In the genomic region with DNA sequence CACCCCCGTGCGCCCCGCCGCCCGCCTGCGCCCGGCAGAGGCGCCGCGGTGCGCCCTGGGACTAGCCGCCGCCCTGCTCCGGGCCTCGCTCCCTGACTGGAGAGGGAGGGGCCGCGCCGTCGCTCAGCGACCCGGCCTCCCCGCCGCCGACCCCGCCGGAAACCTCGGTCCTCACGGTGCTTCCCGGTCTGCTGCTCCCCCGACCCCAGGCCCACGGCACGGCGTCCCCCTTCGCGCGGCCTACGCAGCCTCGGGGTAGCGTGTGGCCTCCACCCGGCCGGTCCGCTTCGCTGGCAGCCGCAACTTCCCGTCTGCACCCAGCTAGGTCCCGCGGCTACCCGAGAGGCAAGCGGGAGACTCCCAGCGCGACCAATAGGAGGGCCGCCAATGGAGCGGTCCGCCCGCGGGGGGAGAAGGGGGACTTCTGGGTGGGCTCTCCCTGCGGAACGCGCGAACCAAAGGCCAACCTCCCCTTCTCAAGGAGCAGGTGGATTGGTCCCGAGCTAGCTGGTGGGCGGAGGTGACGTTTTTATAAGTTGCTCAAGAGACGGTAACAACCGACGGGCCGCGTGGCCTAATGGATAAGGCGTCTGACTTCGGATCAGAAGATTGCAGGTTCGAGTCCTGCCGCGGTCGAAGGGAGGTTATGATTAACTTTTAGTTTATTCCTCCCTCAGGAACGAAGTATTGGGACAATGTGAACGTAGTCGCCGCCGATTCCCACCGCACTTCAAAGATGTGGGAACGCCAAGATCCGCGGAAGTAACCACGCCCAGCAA, we compare ENCODE assay signal across 1 cellular context.
TF ChIP-seq lines count a peak whose summit lies in the region.

A gene (minus strand): TSS at position 315 of the 779 bp plus-strand sequence. CDS start 1,070 bp downstream, outside the sequence.

TF ChIP-seq in HepG2, 621 proteins besides CTCF, POLR2A, EP300 and RAD21 (continued from another document and continues in another):
- TF ChIP-seq, protein P1, sequence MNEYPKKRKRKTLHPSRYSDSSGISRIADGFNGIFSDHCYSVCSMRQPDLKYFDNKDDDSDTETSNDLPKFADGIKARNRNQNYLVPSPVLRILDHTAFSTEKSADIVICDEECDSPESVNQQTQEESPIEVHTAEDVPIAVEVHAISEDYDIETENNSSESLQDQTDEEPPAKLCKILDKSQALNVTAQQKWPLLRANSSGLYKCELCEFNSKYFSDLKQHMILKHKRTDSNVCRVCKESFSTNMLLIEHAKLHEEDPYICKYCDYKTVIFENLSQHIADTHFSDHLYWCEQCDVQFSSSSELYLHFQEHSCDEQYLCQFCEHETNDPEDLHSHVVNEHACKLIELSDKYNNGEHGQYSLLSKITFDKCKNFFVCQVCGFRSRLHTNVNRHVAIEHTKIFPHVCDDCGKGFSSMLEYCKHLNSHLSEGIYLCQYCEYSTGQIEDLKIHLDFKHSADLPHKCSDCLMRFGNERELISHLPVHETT (CRISPR knock-in tag; conservative IDR thresholded peaks at IDR 0.05) = peak; percentile 62; the same call in 1 of the 2 replicates
- peak; percentile 77 for TF ChIP-seq ZEB1 (IDR thresholded peaks at IDR 0.05; ENCODE audit: insufficient replicate concordance, low read depth)
- no peak; the same call in 1 of the 2 replicates for TF ChIP-seq ZBTB8A (CRISPR knock-in tag; IDR thresholded peaks at IDR 0.05; ENCODE audit: borderline replicate concordance, low read depth)
- TF ChIP-seq MIER2 (CRISPR knock-in tag; IDR thresholded peaks at IDR 0.05) = peak; percentile 55; the same call in 1 of the 2 replicates
- no peak for TF ChIP-seq KDM6A (CRISPR knock-in tag; IDR thresholded peaks at IDR 0.05; ENCODE audit: low read depth)
- TF ChIP-seq, protein P2, sequence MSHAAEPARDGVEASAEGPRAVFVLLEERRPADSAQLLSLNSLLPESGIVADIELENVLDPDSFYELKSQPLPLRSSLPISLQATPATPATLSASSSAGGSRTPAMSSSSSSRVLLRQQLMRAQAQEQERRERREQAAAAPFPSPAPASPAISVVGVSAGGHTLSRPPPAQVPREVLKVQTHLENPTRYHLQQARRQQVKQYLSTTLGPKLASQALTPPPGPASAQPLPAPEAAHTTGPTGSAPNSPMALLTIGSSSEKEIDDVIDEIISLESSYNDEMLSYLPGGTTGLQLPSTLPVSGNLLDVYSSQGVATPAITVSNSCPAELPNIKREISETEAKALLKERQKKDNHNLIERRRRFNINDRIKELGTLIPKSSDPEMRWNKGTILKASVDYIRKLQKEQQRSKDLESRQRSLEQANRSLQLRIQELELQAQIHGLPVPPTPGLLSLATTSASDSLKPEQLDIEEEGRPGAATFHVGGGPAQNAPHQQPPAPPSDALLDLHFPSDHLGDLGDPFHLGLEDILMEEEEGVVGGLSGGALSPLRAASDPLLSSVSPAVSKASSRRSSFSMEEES (CRISPR knock-in tag; IDR thresholded peaks at IDR 0.05) = peak; percentile 73; the same call in 1 of the 2 replicates
- TF ChIP-seq DMAP1 (CRISPR knock-in tag; IDR thresholded peaks at IDR 0.05) = peak; percentile 72
- TF ChIP-seq MEIS2 (CRISPR knock-in tag; IDR thresholded peaks at IDR 0.05) = no peak; the same call in 1 of the 2 replicates
- peak; percentile 83; the same call in 1 of the 2 replicates for TF ChIP-seq ZMAT3 (CRISPR knock-in tag; conservative IDR thresholded peaks at IDR 0.05)
- peak; percentile 89 for TF ChIP-seq SAP130 (CRISPR knock-in tag; IDR thresholded peaks at IDR 0.05; ENCODE audit: low read depth)
- TF ChIP-seq ZNF431 (CRISPR knock-in tag; IDR thresholded peaks at IDR 0.05; ENCODE audit: borderline replicate concordance, low read depth) = peak; percentile 26; the same call in 1 of the 2 replicates
- TF ChIP-seq ZNF343 (CRISPR knock-in tag; IDR thresholded peaks at IDR 0.05) = 0 out of 2 replicates have a peak, but pooled peaks have one; percentile 38
- peak; percentile 97 for TF ChIP-seq POLR2G (IDR thresholded peaks at IDR 0.05; ENCODE audit: low read depth, low read length)
- TF ChIP-seq CEBPG (CRISPR knock-in tag; IDR thresholded peaks at IDR 0.05) = peak; percentile 86
- TF ChIP-seq SKI (IDR thresholded peaks at IDR 0.05; ENCODE audit: partially characterized antibody) = peak; percentile 27
- peak; percentile 52; the same call in 1 of the 2 replicates for TF ChIP-seq ZNF773 (CRISPR knock-in tag; IDR thresholded peaks at IDR 0.05; ENCODE audit: borderline replicate concordance)
- no peak for TF ChIP-seq ZSCAN22 (CRISPR knock-in tag; IDR thresholded peaks at IDR 0.05)
- TF ChIP-seq KLF13 (CRISPR knock-in tag; IDR thresholded peaks at IDR 0.05) = peak; percentile 70; the same call in 1 of the 2 replicates
- TF ChIP-seq, protein P3, sequence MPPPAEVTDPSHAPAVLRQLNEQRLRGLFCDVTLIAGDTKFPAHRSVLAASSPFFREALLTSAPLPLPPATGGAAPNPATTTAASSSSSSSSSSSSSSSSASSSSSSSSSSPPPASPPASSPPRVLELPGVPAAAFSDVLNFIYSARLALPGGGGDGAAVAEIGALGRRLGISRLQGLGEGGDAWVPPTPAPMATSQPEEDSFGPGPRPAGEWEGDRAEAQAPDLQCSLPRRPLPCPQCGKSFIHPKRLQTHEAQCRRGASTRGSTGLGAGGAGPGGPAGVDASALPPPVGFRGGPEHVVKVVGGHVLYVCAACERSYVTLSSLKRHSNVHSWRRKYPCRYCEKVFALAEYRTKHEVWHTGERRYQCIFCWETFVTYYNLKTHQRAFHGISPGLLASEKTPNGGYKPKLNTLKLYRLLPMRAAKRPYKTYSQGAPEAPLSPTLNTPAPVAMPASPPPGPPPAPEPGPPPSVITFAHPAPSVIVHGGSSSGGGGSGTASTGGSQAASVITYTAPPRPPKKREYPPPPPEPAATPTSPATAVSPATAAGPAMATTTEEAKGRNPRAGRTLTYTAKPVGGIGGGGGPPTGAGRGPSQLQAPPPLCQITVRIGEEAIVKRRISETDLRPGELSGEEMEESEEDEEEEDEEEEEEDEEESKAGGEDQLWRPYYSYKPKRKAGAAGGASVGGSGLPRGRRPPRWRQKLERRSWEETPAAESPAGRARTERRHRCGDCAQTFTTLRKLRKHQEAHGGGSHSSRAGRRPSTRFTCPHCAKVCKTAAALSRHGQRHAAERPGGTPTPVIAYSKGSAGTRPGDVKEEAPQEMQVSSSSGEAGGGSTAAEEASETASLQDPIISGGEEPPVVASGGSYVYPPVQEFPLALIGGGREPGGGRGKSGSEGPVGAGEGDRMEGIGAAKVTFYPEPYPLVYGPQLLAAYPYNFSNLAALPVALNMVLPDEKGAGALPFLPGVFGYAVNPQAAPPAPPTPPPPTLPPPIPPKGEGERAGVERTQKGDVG (CRISPR knock-in tag; IDR thresholded peaks at IDR 0.05; ENCODE audit: borderline replicate concordance) = 0 out of 2 replicates have a peak, but pooled peaks have one; percentile 48
- TF ChIP-seq TCF12 (IDR thresholded peaks at IDR 0.05) = no peak
- TF ChIP-seq TCF12 (CRISPR knock-in tag; IDR thresholded peaks at IDR 0.05) = no peak
- TF ChIP-seq, protein P4, sequence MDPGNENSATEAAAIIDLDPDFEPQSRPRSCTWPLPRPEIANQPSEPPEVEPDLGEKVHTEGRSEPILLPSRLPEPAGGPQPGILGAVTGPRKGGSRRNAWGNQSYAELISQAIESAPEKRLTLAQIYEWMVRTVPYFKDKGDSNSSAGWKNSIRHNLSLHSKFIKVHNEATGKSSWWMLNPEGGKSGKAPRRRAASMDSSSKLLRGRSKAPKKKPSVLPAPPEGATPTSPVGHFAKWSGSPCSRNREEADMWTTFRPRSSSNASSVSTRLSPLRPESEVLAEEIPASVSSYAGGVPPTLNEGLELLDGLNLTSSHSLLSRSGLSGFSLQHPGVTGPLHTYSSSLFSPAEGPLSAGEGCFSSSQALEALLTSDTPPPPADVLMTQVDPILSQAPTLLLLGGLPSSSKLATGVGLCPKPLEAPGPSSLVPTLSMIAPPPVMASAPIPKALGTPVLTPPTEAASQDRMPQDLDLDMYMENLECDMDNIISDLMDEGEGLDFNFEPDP (CRISPR knock-in tag; conservative IDR thresholded peaks at IDR 0.05) = no peak
- peak; percentile 89 for TF ChIP-seq CCAR2 (optimal IDR thresholded peaks at IDR 0.05; ENCODE audit: low read depth, low read length)
- peak; percentile 86; the same call in 1 of the 2 replicates for TF ChIP-seq ELF4 (CRISPR knock-in tag; IDR thresholded peaks at IDR 0.05; ENCODE audit: borderline replicate concordance)
- TF ChIP-seq PHB2 (IDR thresholded peaks at IDR 0.05; ENCODE audit: partially characterized antibody) = no peak
- TF ChIP-seq HIVEP1 (CRISPR knock-in tag; IDR thresholded peaks at IDR 0.05) = peak; percentile 77; the same call in 1 of the 2 replicates
- TF ChIP-seq, protein P5, sequence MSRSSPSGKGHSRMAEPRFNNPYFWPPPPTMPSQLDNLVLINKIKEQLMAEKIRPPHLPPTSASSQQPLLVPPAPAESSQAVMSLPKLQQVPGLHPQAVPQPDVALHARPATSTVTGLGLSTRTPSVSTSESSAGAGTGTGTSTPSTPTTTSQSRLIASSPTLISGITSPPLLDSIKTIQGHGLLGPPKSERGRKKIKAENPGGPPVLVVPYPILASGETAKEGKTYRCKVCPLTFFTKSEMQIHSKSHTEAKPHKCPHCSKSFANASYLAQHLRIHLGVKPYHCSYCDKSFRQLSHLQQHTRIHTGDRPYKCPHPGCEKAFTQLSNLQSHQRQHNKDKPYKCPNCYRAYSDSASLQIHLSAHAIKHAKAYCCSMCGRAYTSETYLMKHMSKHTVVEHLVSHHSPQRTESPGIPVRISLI (CRISPR knock-in tag; IDR thresholded peaks at IDR 0.05; ENCODE audit: borderline replicate concordance) = no peak
- no peak for TF ChIP-seq ZNF737 (CRISPR knock-in tag; IDR thresholded peaks at IDR 0.05; ENCODE audit: borderline replicate concordance)
- peak; percentile 67 for TF ChIP-seq CBFB (CRISPR knock-in tag; IDR thresholded peaks at IDR 0.05)
- TF ChIP-seq NKX3-1 (CRISPR knock-in tag; IDR thresholded peaks at IDR 0.05) = peak; percentile 53
- TF ChIP-seq ZSCAN30 (CRISPR knock-in tag; IDR thresholded peaks at IDR 0.05) = no peak; the same call in 1 of the 2 replicates
- TF ChIP-seq ZNF780A (CRISPR knock-in tag; IDR thresholded peaks at IDR 0.05) = peak; percentile 25; the same call in 1 of the 2 replicates
- TF ChIP-seq KLF6 (CRISPR knock-in tag; IDR thresholded peaks at IDR 0.05) = peak; percentile 75; the same call in 1 of the 2 replicates
- TF ChIP-seq, protein P6, sequence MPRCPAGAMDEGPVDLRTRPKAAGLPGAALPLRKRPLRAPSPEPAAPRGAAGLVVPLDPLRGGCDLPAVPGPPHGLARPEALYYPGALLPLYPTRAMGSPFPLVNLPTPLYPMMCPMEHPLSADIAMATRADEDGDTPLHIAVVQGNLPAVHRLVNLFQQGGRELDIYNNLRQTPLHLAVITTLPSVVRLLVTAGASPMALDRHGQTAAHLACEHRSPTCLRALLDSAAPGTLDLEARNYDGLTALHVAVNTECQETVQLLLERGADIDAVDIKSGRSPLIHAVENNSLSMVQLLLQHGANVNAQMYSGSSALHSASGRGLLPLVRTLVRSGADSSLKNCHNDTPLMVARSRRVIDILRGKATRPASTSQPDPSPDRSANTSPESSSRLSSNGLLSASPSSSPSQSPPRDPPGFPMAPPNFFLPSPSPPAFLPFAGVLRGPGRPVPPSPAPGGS (CRISPR knock-in tag; IDR thresholded peaks at IDR 0.05) = peak; percentile 86
- TF ChIP-seq KDM4B (CRISPR knock-in tag; IDR thresholded peaks at IDR 0.05) = peak; percentile 17; the same call in 1 of the 2 replicates
- TF ChIP-seq, protein P7, sequence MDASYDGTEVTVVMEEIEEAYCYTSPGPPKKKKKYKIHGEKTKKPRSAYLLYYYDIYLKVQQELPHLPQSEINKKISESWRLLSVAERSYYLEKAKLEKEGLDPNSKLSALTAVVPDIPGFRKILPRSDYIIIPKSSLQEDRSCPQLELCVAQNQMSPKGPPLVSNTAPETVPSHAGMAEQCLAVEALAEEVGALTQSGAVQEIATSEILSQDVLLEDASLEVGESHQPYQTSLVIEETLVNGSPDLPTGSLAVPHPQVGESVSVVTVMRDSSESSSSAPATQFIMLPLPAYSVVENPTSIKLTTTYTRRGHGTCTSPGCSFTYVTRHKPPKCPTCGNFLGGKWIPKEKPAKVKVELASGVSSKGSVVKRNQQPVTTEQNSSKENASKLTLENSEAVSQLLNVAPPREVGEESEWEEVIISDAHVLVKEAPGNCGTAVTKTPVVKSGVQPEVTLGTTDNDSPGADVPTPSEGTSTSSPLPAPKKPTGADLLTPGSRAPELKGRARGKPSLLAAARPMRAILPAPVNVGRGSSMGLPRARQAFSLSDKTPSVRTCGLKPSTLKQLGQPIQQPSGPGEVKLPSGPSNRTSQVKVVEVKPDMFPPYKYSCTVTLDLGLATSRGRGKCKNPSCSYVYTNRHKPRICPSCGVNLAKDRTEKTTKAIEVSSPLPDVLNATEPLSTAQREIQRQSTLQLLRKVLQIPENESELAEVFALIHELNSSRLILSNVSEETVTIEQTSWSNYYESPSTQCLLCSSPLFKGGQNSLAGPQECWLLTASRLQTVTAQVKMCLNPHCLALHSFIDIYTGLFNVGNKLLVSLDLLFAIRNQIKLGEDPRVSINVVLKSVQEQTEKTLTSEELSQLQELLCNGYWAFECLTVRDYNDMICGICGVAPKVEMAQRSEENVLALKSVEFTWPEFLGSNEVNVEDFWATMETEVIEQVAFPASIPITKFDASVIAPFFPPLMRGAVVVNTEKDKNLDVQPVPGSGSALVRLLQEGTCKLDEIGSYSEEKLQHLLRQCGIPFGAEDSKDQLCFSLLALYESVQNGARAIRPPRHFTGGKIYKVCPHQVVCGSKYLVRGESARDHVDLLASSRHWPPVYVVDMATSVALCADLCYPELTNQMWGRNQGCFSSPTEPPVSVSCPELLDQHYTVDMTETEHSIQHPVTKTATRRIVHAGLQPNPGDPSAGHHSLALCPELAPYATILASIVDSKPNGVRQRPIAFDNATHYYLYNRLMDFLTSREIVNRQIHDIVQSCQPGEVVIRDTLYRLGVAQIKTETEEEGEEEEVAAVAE (CRISPR knock-in tag; IDR thresholded peaks at IDR 0.05; ENCODE audit: borderline replicate concordance) = peak; percentile 90; the same call in 1 of the 2 replicates
- peak; percentile 79 for TF ChIP-seq ELF1 (CRISPR knock-in tag; IDR thresholded peaks at IDR 0.05)
- peak; percentile 91 for TF ChIP-seq TARDBP (CRISPR knock-in tag; IDR thresholded peaks at IDR 0.05)
- TF ChIP-seq MAFF (IDR thresholded peaks at IDR 0.05; ENCODE audit: low read depth, low read length) = no peak
- TF ChIP-seq AHR (CRISPR knock-in tag; IDR thresholded peaks at IDR 0.05) = peak; percentile 88
- TF ChIP-seq FOXP1 (IDR thresholded peaks at IDR 0.05) = no peak
- 0 out of 2 replicates have a peak, but pooled peaks have one; percentile 17 for TF ChIP-seq FOXP1 (CRISPR knock-in tag; IDR thresholded peaks at IDR 0.05)
- peak; percentile 97 for TF ChIP-seq TAF1 (CRISPR knock-in tag; IDR thresholded peaks at IDR 0.05)
- TF ChIP-seq STAG1 (CRISPR knock-in tag; IDR thresholded peaks at IDR 0.05) = no peak
- no peak; the same call in 1 of the 2 replicates for TF ChIP-seq ADNP (CRISPR knock-in tag; IDR thresholded peaks at IDR 0.05)
- peak; percentile 90; the same call in 1 of the 2 replicates for TF ChIP-seq FOXK1 (CRISPR knock-in tag; IDR thresholded peaks at IDR 0.05; ENCODE audit: borderline replicate concordance, low read depth)
- TF ChIP-seq, protein P8, sequence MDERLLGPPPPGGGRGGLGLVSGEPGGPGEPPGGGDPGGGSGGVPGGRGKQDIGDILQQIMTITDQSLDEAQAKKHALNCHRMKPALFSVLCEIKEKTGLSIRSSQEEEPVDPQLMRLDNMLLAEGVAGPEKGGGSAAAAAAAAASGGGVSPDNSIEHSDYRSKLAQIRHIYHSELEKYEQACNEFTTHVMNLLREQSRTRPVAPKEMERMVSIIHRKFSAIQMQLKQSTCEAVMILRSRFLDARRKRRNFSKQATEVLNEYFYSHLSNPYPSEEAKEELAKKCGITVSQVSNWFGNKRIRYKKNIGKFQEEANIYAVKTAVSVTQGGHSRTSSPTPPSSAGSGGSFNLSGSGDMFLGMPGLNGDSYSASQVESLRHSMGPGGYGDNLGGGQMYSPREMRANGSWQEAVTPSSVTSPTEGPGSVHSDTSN (CRISPR knock-in tag; IDR thresholded peaks at IDR 0.05) = no peak
